Comparison of ENCODE assay signal across 18 cellular contexts in the genomic region with DNA sequence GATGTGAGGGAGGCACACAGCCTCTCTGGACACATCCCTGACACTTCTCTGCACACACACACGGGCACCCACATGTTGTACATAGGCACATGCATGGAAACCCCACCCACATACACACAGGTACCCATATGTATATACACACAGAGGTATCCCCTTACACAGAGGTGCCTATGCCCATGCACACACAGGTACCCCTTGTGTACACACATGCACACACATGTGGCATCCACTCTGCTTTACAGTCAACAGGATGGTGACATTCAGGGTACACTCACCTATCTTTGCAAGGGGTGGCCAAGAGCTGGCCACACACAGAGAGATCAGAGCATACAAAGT. TPM values are rescaled to one million over a fixed set of nuclear protein-coding genes. Genes with fewer than 3 reads are reported as not detected.
DNase-seq lines count a peak whose midpoint lies in the region; ATAC-seq and TF ChIP-seq lines count a peak whose summit lies in the region.
"Had no signal": no experiment of that assay in that cellular context is flagged by ENCODE, and none has a peak within 500 bp of the region (broad histone marks: within the 10 kb centered on the region; RNA-seq: fewer than 3 reads in every experiment).

No MANE protein-coding gene starts in this region.

- TF ChIP-seq CTCF in CD8-positive, alpha-beta T cell (IDR thresholded peaks at IDR 0.05): no peak
- no peak for TF ChIP-seq CTCF in RWPE2 (IDR thresholded peaks at IDR 0.05; ENCODE audit: poor library complexity, severe bottlenecking)
- TF ChIP-seq CTCF in endothelial cell (IDR thresholded peaks at IDR 0.05; ENCODE audit: unreplicated experiment): no peak
- TF ChIP-seq CTCF in nephron progenitor cell (IDR thresholded peaks at IDR 0.05): no peak

- no peak for DNase-seq in CD8-positive, alpha-beta T cell
- DNase-seq in RWPE2 (ENCODE audit: low spot score): no peak
- no peak for DNase-seq in endothelial cell (ENCODE audit: low spot score)
- no peak for DNase-seq in nephron progenitor cell
- DNase-seq in SJCRH30: no peak
- no peak for DNase-seq in HCEC 1CT
- DNase-seq: amniotic stem cell; hippocampal formation; kidney glomerular epithelial cell; NCI-H2107; SIG-M5; stimulated activated CD4-positive, alpha-beta T cell treated with anti-CD3 and anti-CD28 coated beads, Interleukin-1b, Interleukin-23, amount 100 ng/mL, for 48 hours; T-helper 17 cell had no signal

- H3K4me3 ChIP-seq in CD8-positive, alpha-beta T cell (ENCODE audit: low read depth, low read length): peak overlapping the region; percentile 63
- no peak overlapping the region for H3K4me3 ChIP-seq in RWPE2 (ENCODE audit: severe bottlenecking)
- no peak overlapping the region for H3K4me3 ChIP-seq in SJCRH30

- peaks cover 41% of the 10 kb centered on the region for H3K4me1 Mint-ChIP-seq in CD8-positive, alpha-beta T cell (ENCODE audit: low read depth)
- H3K4me1 Mint-ChIP-seq in endothelial cell (ENCODE audit: unreplicated experiment) (no peaks in the 10 kb centered on the region), nephron progenitor cell (peaks cover 35% of the 10 kb centered on the region)
- H3K4me1 Mint-ChIP-seq: T-helper 17 cell had no signal

- no peaks in the 10 kb centered on the region for H3K36me3 Mint-ChIP-seq in CD8-positive, alpha-beta T cell
- H3K36me3 Mint-ChIP-seq in endothelial cell (ENCODE audit: low read depth, unreplicated experiment): peaks cover 3% of the 10 kb centered on the region
- no peaks in the 10 kb centered on the region for H3K36me3 Mint-ChIP-seq in nephron progenitor cell (ENCODE audit: low read depth)

- no peaks in the 10 kb centered on the region for H3K27me3 ChIP-seq in CD8-positive, alpha-beta T cell (ENCODE audit: insufficient read depth, low read length)
- H3K27me3 ChIP-seq in RWPE2 (ENCODE audit: insufficient read depth, poor library complexity, severe bottlenecking): no peaks in the 10 kb centered on the region
- H3K27me3 ChIP-seq in SJCRH30: no peaks in the 10 kb centered on the region
- H3K27me3 ChIP-seq: ovary, vagina had no signal

- no peaks in the 10 kb centered on the region for H3K36me3 ChIP-seq in CD8-positive, alpha-beta T cell (ENCODE audit: insufficient read depth, low read length)
- H3K36me3 ChIP-seq in RWPE2 (ENCODE audit: low read depth) (no peaks in the 10 kb centered on the region), SJCRH30 (no peaks in the 10 kb centered on the region)
- H3K36me3 ChIP-seq: ovary, vagina had no signal

- no peaks in the 10 kb centered on the region for H3K9me3 ChIP-seq in CD8-positive, alpha-beta T cell (ENCODE audit: low read length)
- H3K9me3 ChIP-seq in RWPE2 (ENCODE audit: severe bottlenecking) (no peaks in the 10 kb centered on the region), SJCRH30 (replicated peaks) (no peaks in the 10 kb centered on the region)
- H3K9me3 ChIP-seq: ovary, vagina had no signal

- CTCF ChIA-PET in CD8-positive, alpha-beta T cell (lab: Charles Lee): interaction anchor here (1.0 kb wide), 1 partner anchor 23 kb away, joined by 3 read pairs; no protein-coding TSS in a partner anchor

- H3K27me3 Mint-ChIP-seq in CD8-positive, alpha-beta T cell (ENCODE audit: low read depth): peaks cover 3% of the 10 kb centered on the region
- H3K27me3 Mint-ChIP-seq in endothelial cell (ENCODE audit: unreplicated experiment) (peaks cover 18% of the 10 kb centered on the region), nephron progenitor cell (ENCODE audit: low read depth, poor library complexity) (peaks cover 61% of the 10 kb centered on the region)

- no peak for ATAC-seq in CD8-positive, alpha-beta T cell
- ATAC-seq in RWPE2 (ENCODE audit: low read depth) (peak; percentile 5), GM21381 (IDR thresholded peaks at IDR 0.05; ENCODE audit: unreplicated experiment) (no peak), HG02610 (IDR thresholded peaks at IDR 0.05; ENCODE audit: unreplicated experiment) (no peak)
- ATAC-seq: T-helper 17 cell had no signal

- peak overlapping the region; percentile 79 for H3K4me3 Mint-ChIP-seq in CD8-positive, alpha-beta T cell
- H3K4me3 Mint-ChIP-seq in endothelial cell (ENCODE audit: unreplicated experiment) (peak overlapping the region; percentile 56), nephron progenitor cell (peak overlapping the region; percentile 79)
- H3K4me3 Mint-ChIP-seq: activated T-helper 1 cell treated with anti-CD3 and anti-CD28 coated beads, Interleukin-12 subunit alpha, Interleukin-12 subunit beta, Interleukin-2, Interleukin-4 antibody, amounts not matched to agents 30 ng/mL and 10 ng/mL and 1 ng/mL, durations not matched to agents 14 hours and 24 hours and 36 hours had no signal

- H3K27ac Mint-ChIP-seq in CD8-positive, alpha-beta T cell: no peak overlapping the region
- H3K27ac Mint-ChIP-seq in endothelial cell (ENCODE audit: unreplicated experiment) (no peak overlapping the region), nephron progenitor cell (no peak overlapping the region)
- H3K27ac Mint-ChIP-seq: activated T-helper 1 cell treated with anti-CD3 and anti-CD28 coated beads, Interleukin-12 subunit alpha, Interleukin-12 subunit beta, Interleukin-2, Interleukin-4 antibody, amounts not matched to agents 30 ng/mL and 10 ng/mL and 1 ng/mL, durations not matched to agents 14 hours and 24 hours and 36 hours; T-helper 17 cell had no signal

- intact Hi-C loops in CD8-positive, alpha-beta T cell (cut with DNase I, micrococcal nuclease): loop anchor here in 1 of 2 experiments (2.0 kb wide), 1 partner anchor 71 kb away; a partner anchor contains a TSS

- H3K4me1 ChIP-seq in CD8-positive, alpha-beta T cell (ENCODE audit: insufficient read depth, low read length): peaks cover 27% of the 10 kb centered on the region
- H3K4me1 ChIP-seq in RWPE2 (ENCODE audit: insufficient read depth, poor library complexity, severe bottlenecking) (peaks cover 3% of the 10 kb centered on the region), SJCRH30 (no peaks in the 10 kb centered on the region)

- H3K27ac ChIP-seq in CD8-positive, alpha-beta T cell (ENCODE audit: low read depth, low read length): no peak overlapping the region
- no peak overlapping the region for H3K27ac ChIP-seq in RWPE2 (ENCODE audit: poor library complexity, severe bottlenecking)
- H3K27ac ChIP-seq in SJCRH30: no peak overlapping the region
- H3K27ac ChIP-seq: ovary, vagina had no signal

- H3K9me3 Mint-ChIP-seq in CD8-positive, alpha-beta T cell: no peaks in the 10 kb centered on the region
- H3K9me3 Mint-ChIP-seq in endothelial cell (ENCODE audit: unreplicated experiment): no peaks in the 10 kb centered on the region
- peaks cover under 1% of the 10 kb centered on the region for H3K9me3 Mint-ChIP-seq in nephron progenitor cell
- H3K9me3 Mint-ChIP-seq: activated T-helper 1 cell treated with anti-CD3 and anti-CD28 coated beads, Interleukin-12 subunit alpha, Interleukin-12 subunit beta, Interleukin-2, Interleukin-4 antibody, amounts not matched to agents 30 ng/mL and 10 ng/mL and 1 ng/mL, durations not matched to agents 14 hours and 24 hours and 36 hours had no signal

- POLR2A ChIA-PET in CD8-positive, alpha-beta T cell (lab: Charles Lee): interaction anchor here (1.7 kb wide), 1 partner anchor 8 kb away, joined by 4 read pairs; no protein-coding TSS in a partner anchor

RNA-seq across cellular contexts. Expression of a gene that starts 59.5 kb away (rescaled TPM):
- 10 to 100 TPM; 87.3 to 91.7 TPM for total RNA-seq in CD8-positive, alpha-beta T cell
- 72.0 TPM for total RNA-seq in endothelial cell (ENCODE audit: unreplicated experiment)
- 134 and 146 TPM in 2 replicates for total RNA-seq in SJCRH30 (2014; rRNA removed; shearing (Covaris generic))
